Comparison of ENCODE assay signal across 22 cellular contexts in the genomic region with DNA sequence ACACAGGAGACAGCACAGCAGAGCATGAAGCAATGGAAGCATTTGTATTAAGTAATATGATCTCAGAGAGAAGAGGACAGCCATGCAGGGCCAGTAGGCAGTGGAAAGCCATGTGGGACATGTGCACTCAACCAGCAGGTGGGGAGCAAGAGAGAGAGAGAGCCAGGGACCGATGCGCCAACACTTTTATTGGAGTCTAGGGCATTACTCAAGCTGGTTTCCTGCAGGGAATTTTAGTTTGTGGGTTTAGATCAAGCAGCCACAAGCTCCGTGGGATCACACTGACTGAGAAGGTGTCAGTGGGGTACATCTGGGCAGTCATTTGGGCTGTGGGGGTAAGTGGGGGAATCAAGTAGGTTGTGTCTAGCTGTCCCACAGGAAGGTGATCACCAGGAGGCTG.
"Had no signal": no experiment of that assay in that cellular context is flagged by ENCODE, and none has a peak within 500 bp of the region (broad histone marks: within the 10 kb centered on the region; RNA-seq: fewer than 3 reads in every experiment).

No MANE protein-coding gene starts in this region.

- H3K27me3 Mint-ChIP-seq: naive thymus-derived CD4-positive, alpha-beta T cell had no signal

- H3K9me3 ChIP-seq: neutrophil, right lobe of liver had no signal

- H3K4me1 ChIP-seq: heart left ventricle, psoas muscle, right lobe of liver, spleen, stomach, transverse colon had no signal

- DNase-seq: cortex of kidney; dorsolateral prefrontal cortex; effector memory CD4-positive, alpha-beta T cell; heart left ventricle; hippocampal formation; left colon; mesendoderm; naive thymus-derived CD4-positive, alpha-beta T cell; nephron progenitor cell; psoas muscle; retina; right lobe of liver; spleen; stimulated activated CD4-positive, alpha-beta T cell treated with anti-CD3 and anti-CD28 coated beads, Interleukin-15, amount 100 ng/mL, for 24 hours; stimulated activated CD4-positive, alpha-beta T cell treated with anti-CD3 and anti-CD28 coated beads, Interleukin-1b, Interleukin-23, amount 100 ng/mL, for 48 hours; stimulated activated CD4-positive, alpha-beta T cell treated with anti-CD3 and anti-CD28 coated beads, Interleukin-4, amount 100 ng/mL, for 4 hours; stimulated activated naive B cell treated with anti-CD40 and anti-IgM and Interleukin-4, amounts not matched to agents 10 μg/mL and 1 μg/mL and 100 μg/mL, for 72 hours; stomach; substantia nigra; transverse colon had no signal

- H3K4me1 Mint-ChIP-seq: naive thymus-derived CD4-positive, alpha-beta T cell; nephron progenitor cell; stimulated activated naive B cell treated with anti-CD40 and anti-IgM and Interleukin-4, amounts not matched to agents 10 μg/mL and 1 μg/mL and 100 μg/mL, for 72 hours had no signal

- H3K27ac Mint-ChIP-seq: naive thymus-derived CD4-positive, alpha-beta T cell; nephron progenitor cell; stimulated activated naive B cell treated with anti-CD40 and anti-IgM and Interleukin-4, amounts not matched to agents 10 μg/mL and 1 μg/mL and 100 μg/mL, for 72 hours had no signal

- H3K36me3 ChIP-seq: heart left ventricle, neutrophil, right lobe of liver, spleen, stomach, thoracic aorta, transverse colon had no signal

- H3K4me3 Mint-ChIP-seq: naive thymus-derived CD4-positive, alpha-beta T cell; nephron progenitor cell; stimulated activated naive B cell treated with anti-CD40 and anti-IgM and Interleukin-4, amounts not matched to agents 10 μg/mL and 1 μg/mL and 100 μg/mL, for 72 hours had no signal

- H3K4me3 ChIP-seq: dorsolateral prefrontal cortex, heart left ventricle, psoas muscle, right lobe of liver, spleen, stomach, thoracic aorta, transverse colon had no signal

- H3K27me3 ChIP-seq: dorsolateral prefrontal cortex, heart left ventricle, neutrophil, right lobe of liver, spleen, transverse colon had no signal

- H3K27ac ChIP-seq: dorsolateral prefrontal cortex, heart left ventricle, neutrophil, psoas muscle, right lobe of liver, spleen, stomach, thoracic aorta, transverse colon had no signal
